In the genomic region with DNA sequence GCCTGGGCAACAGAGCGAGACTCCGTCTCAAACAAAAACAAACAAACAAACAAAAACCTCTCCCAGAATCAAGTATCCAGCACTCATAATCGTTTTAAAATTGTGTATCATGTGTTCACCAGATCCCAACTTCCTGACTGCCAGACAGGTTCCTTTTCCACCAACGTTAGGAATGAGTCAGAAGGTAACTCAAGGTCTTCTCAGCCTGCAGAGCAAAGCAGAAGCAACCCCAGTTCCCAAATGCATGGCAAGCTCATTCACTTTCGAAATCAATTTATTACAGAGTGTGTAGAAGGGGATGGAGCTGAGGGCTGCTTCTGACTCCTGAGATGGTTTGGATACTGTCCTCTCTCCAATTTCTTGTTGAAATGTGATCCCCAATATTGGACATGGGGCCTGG, we compare ENCODE assay signal across 16 cellular contexts.
DNase-seq lines count a peak whose midpoint lies in the region; ATAC-seq, FAIRE-seq and TF ChIP-seq lines count a peak whose summit lies in the region.
"Had no signal": no experiment of that assay in that cellular context is flagged by ENCODE, and none has a peak within 500 bp of the region (broad histone marks: within the 10 kb centered on the region; RNA-seq: fewer than 3 reads in every experiment).

No MANE protein-coding gene starts in this region.

- H3K27me3 ChIP-seq in H1 (replicated peaks in 1 of 4; ENCODE audit: control insufficient read depth in 3 of 4, extremely low read depth in 1 of 4, insufficient read depth in 3 of 4, low read length in 3 of 4) (no peaks in the 10 kb centered on the region), colonic mucosa (no peaks in the 10 kb centered on the region)

- no peak overlapping the region for H4K5ac ChIP-seq in H1 (ENCODE audit: insufficient read length, low read depth, low read length)

- no peak overlapping the region for H2BK5ac ChIP-seq in H1 (ENCODE audit: low read depth, low read length)

- no peak overlapping the region for H3K18ac ChIP-seq in H1 (ENCODE audit: extremely low read depth, low read length)

- H3K9ac ChIP-seq in H1 (replicated peaks in 1 of 4; ENCODE audit: extremely low read depth in 1 of 4, low read depth in 3 of 4, low read length in 3 of 4), result no peak overlapping the region
- H3K9ac ChIP-seq in colonic mucosa (ENCODE audit: low read depth in 2 of 2, low read length in 2 of 2), result no peak overlapping the region

- POLR2A ChIA-PET in H1 (lab: Charles Lee; ENCODE audit: partially characterized antibody), result no interaction called here

- H4K20me1 ChIP-seq in H1 (replicated peaks in 1 of 2; ENCODE audit: control insufficient read depth in 1 of 2, insufficient read depth in 2 of 2, low read length in 2 of 2), result no peaks in the 10 kb centered on the region

- TF ChIP-seq CTCF in H1 (IDR thresholded peaks at IDR 0.05; ENCODE audit: control extremely low read depth in 1 of 3, insufficient read depth in 1 of 3, low read depth in 1 of 3, low read length in 3 of 3) (no peak), colonic mucosa (IDR thresholded peaks at IDR 0.05) (no peak)

- H3K27ac ChIP-seq in H1 (ENCODE audit: low read depth, low read length), result no peak overlapping the region
- no peak overlapping the region for H3K27ac ChIP-seq in colonic mucosa

- H3K4me1 ChIP-seq in H1 (replicated peaks in 1 of 4; ENCODE audit: control insufficient read depth in 3 of 4, insufficient read depth in 4 of 4, low read length in 3 of 4) (peaks cover 0 to 8% (median 4%) of the 10 kb centered on the region in 4 experiments; a peak in 3 of 7 replicates), colonic mucosa (no peaks in the 10 kb centered on the region)

- no peaks in the 10 kb centered on the region for H3K79me1 ChIP-seq in H1 (ENCODE audit: low read depth, low read length)

- H3K4me2 ChIP-seq in H1 (ENCODE audit: insufficient read depth in 1 of 2, low read depth in 2 of 2, low read length in 2 of 2), result no peak overlapping the region

- no peak overlapping the region for H2AK5ac ChIP-seq in H1 (ENCODE audit: low read depth, low read length)

- intact Hi-C loops in sciatic nerve (cut with DNase I) (no loop called here), colonic mucosa (cut with DNase I) (no loop called here)

- no peaks in the 10 kb centered on the region for H3K79me2 ChIP-seq in H1 (ENCODE audit: control insufficient read depth in 1 of 2, insufficient read depth in 2 of 2, low read length in 2 of 2)

- H3K9me3 ChIP-seq in H1 (ENCODE audit: insufficient read depth in 2 of 2, low read depth in 1 of 2, low read length in 1 of 2) (no peaks in the 10 kb centered on the region), colonic mucosa (no peaks in the 10 kb centered on the region)

- no peak overlapping the region for H3K4ac ChIP-seq in H1 (replicated peaks; ENCODE audit: insufficient read length, low read depth, low read length)

- no peak for TF ChIP-seq RAD21 in H1 (IDR thresholded peaks at IDR 0.05 in 1 of 2, conservative IDR thresholded peaks at IDR 0.05 in 1 of 2; ENCODE audit: low read depth in 2 of 2, low read length in 2 of 2)

- no peaks in the 10 kb centered on the region for H3K23me2 ChIP-seq in H1 (ENCODE audit: low read depth, low read length)

- no peak overlapping the region for H2BK120ac ChIP-seq in H1 (replicated peaks; ENCODE audit: low read depth, low read length)

- H4K8ac ChIP-seq in H1 (ENCODE audit: extremely low read depth, insufficient read depth, low read length), result no peak overlapping the region

- no peak for FAIRE-seq in H1 (lab: Jason Lieb, UNC)

- TF ChIP-seq POLR2A in H1 (IDR thresholded peaks at IDR 0.05; ENCODE audit: control extremely low read depth in 1 of 2, low read depth in 2 of 2, low read length in 2 of 2), result no peak

- no peak overlapping the region for H2BK15ac ChIP-seq in H1 (ENCODE audit: low read length)

- no peak overlapping the region for H2BK12ac ChIP-seq in H1 (ENCODE audit: low read depth, low read length)

- CTCF ChIA-PET in H1 (lab: Charles Lee; ENCODE audit: partially characterized antibody), result interaction anchor here (0.6 to 0.7 kb wide), 2 partner anchors 185 to 246 kb away, joined by 3 read pairs; no protein-coding TSS in a partner anchor

- no peak overlapping the region for H3K14ac ChIP-seq in H1 (ENCODE audit: insufficient read length)

- H4K91ac ChIP-seq in H1 (replicated peaks; ENCODE audit: insufficient read length, low read length), result no peak overlapping the region

- DNase-seq in MV-4-11 (lab: John Stamatoyannopoulos, UW) (peak; percentile 74), H1 (ENCODE audit: low read depth in 1 of 2, low spot score in 2 of 2) (no peak), sciatic nerve (ENCODE audit: low spot score) (no peak), NCI-H524 (lab: John Stamatoyannopoulos, UW) (no peak), colonic mucosa (no peak), UCSD-AML1 (lab: John Stamatoyannopoulos, UW; ENCODE audit: unreplicated experiment) (no peak)
- DNase-seq: activated CD4-positive, alpha-beta T cell treated with anti-CD3 and anti-CD28 coated beads, Interleukin-2, amount 10 ng/mL, durations not matched to agents 7 days and 5 days; activated naive CD4-positive, alpha-beta T cell treated with anti-CD3 and anti-CD28 coated beads for 36 hours; DMS 273 treated with DMSO at 0.1 percent for 48 hours; hypothalamus; NCI-H1694; posterior cingulate gyrus; stimulated activated naive B cell treated with anti-CD40 and anti-IgM and Interleukin-4, amounts not matched to agents 10 μg/mL and 1 μg/mL and 100 μg/mL, for 72 hours; T-helper 9 cell; trophoblast cell had no signal

- TF ChIP-seq EP300 in H1 (IDR thresholded peaks at IDR 0.05; ENCODE audit: borderline replicate concordance in 1 of 2, low read depth in 2 of 2, low read length in 2 of 2), result no peak

- H3K56ac ChIP-seq in H1 (replicated peaks; ENCODE audit: insufficient read length, low read depth, low read length), result no peak overlapping the region

- 0 out of 2 replicates have a peak overlapping the region, but pooled peaks have one; percentile 3 for H2BK20ac ChIP-seq in H1 (ENCODE audit: low read length)

- H3K4me3 ChIP-seq in H1 (ENCODE audit: extremely low read depth in 1 of 4, insufficient read depth in 2 of 4, low read depth in 3 of 4, low read length in 4 of 4) (no peak overlapping the region), colonic mucosa (no peak overlapping the region)

- no peak overlapping the region for H3K23ac ChIP-seq in H1 (ENCODE audit: insufficient read length)

- 92% methylated on average over 5 of the region's 5 CpGs; no CpG with 5 or more reads in 1 of the 2 experiments for WGBS in H1 (ENCODE audit: extremely low coverage in 1 of 2, insufficient coverage in 1 of 2, insufficient read length in 1 of 2, insufficient replicate concordance in 2 of 2, low coverage in 1 of 2, low lambda C conversion rate in 2 of 2, missing lambda C conversion rate in 1 of 2), 2 experiments

- peak; percentile 74 for ATAC-seq in GM18868 (IDR thresholded peaks at IDR 0.05; ENCODE audit: unreplicated experiment)
- peak; percentile 63 for ATAC-seq in sciatic nerve
- ATAC-seq: stimulated activated naive B cell treated with anti-CD40 and anti-IgM and Interleukin-4, amounts not matched to agents 10 μg/mL and 1 μg/mL and 100 μg/mL, for 72 hours had no signal

- H3K36me3 ChIP-seq in H1 (ENCODE audit: control insufficient read depth in 2 of 4, insufficient read depth in 4 of 4, low read length in 3 of 4) (no peaks in the 10 kb centered on the region), colonic mucosa (no peaks in the 10 kb centered on the region)

- no peak overlapping the region for H2AFZ ChIP-seq in H1 (ENCODE audit: low read length)

TF ChIP-seq in H1, 55 proteins besides CTCF, POLR2A, EP300 and RAD21:
- no peak for TF ChIP-seq TAF7 (optimal IDR thresholded peaks at IDR 0.05; ENCODE audit: borderline replicate concordance, low read depth, low read length)
- TF ChIP-seq BCL11A (IDR thresholded peaks at IDR 0.05; ENCODE audit: low read depth in 2 of 2, low read length in 2 of 2), result no peak
